ENCODE assay signal across 12 cellular contexts in genomic region chr19:39167461-39168257, GRCh38. TPM values are rescaled to one million over a fixed set of nuclear protein-coding genes. Genes with fewer than 3 reads are reported as not detected.
A peak's percentile ranks its signal among the peaks of the same experiment; 100 is the strongest.
DNase-seq lines count a peak whose midpoint lies in the region; ATAC-seq and TF ChIP-seq lines count a peak whose summit lies in the region.
"Had no signal": no experiment of that assay in that cellular context is flagged by ENCODE, and none has a peak within 500 bp of the region (broad histone marks: within the 10 kb centered on the region; RNA-seq: fewer than 3 reads in every experiment).

No MANE protein-coding gene starts in this region.

- no peak overlapping the region for H3K4me3 ChIP-seq in parathyroid adenoma (ENCODE audit: low read depth, low read length)
- H3K4me3 ChIP-seq: BLaER1 had no signal

- no peaks in the 10 kb centered on the region for H3K27me3 ChIP-seq in parathyroid adenoma (ENCODE audit: control insufficient read depth, insufficient read depth, low read length)
- H3K27me3 ChIP-seq: BLaER1 had no signal

- no peak overlapping the region for H3K9ac ChIP-seq in parathyroid adenoma
- H3K9ac ChIP-seq: BLaER1 had no signal

- H3K4me2 ChIP-seq in parathyroid adenoma (ENCODE audit: low read length), result peak overlapping the region; percentile 60

- no peak for TF ChIP-seq CTCF in parathyroid adenoma (IDR thresholded peaks at IDR 0.05)

- peak overlapping the region; percentile 66 for H3K27ac ChIP-seq in parathyroid adenoma

- peaks cover 26% of the 10 kb centered on the region for H3K4me1 ChIP-seq in parathyroid adenoma

- H3K79me2 ChIP-seq in parathyroid adenoma, result peaks cover 63% of the 10 kb centered on the region

- peak; percentile 72 for ATAC-seq in esophagus mucosa
- ATAC-seq in GM19035 (IDR thresholded peaks at IDR 0.05; ENCODE audit: unreplicated experiment), result no peak
- no peak for ATAC-seq in HG03175 (IDR thresholded peaks at IDR 0.05; ENCODE audit: unreplicated experiment)
- no peak for ATAC-seq in HG03442 (IDR thresholded peaks at IDR 0.05; ENCODE audit: unreplicated experiment)

- no peaks in the 10 kb centered on the region for H3K36me3 ChIP-seq in parathyroid adenoma (ENCODE audit: control insufficient read depth, insufficient read depth, low read length)

- peak; percentile 65 for DNase-seq in DMS153 (lab: John Stamatoyannopoulos, UW)
- peak; percentile 81 for DNase-seq in NCI-H345 (lab: John Stamatoyannopoulos, UW)
- DNase-seq in SW480 (ENCODE audit: low spot score), result no peak
- DNase-seq: activated CD8-positive, alpha-beta memory T cell treated with anti-CD3 and anti-CD28 coated beads, Interleukin-2, amount 50 U/mL, for 48 hours; OCI-M1 had no signal

- H2AFZ ChIP-seq in parathyroid adenoma, result no peak overlapping the region

- no peaks in the 10 kb centered on the region for H3K9me3 ChIP-seq in parathyroid adenoma (ENCODE audit: control insufficient read depth, low read length)
- H3K9me3 ChIP-seq: BLaER1 had no signal

RNA-seq across cellular contexts. Expression of gene NCCRP1, which starts 29.1 kb away (rescaled TPM):
- total RNA-seq in esophagus mucosa, result 298 TPM
- total RNA-seq: lung microvascular endothelial cell had no signal

RNA-seq across cellular contexts. Expression of gene SYCN, which starts 36.4 kb away (rescaled TPM):
- total RNA-seq in esophagus mucosa, result not detected
- total RNA-seq: lung microvascular endothelial cell had no signal

RNA-seq across cellular contexts. Expression of gene PAK4, which starts 42.1 kb away (rescaled TPM):
- 40.8 TPM for total RNA-seq in esophagus mucosa
